ENCODE assay signal across 18 cellular contexts in genomic region chr9:16046713-16047112, GRCh38.
DNase-seq lines count a peak whose midpoint lies in the region; ATAC-seq and TF ChIP-seq lines count a peak whose summit lies in the region.
"Had no signal": no experiment of that assay in that cellular context is flagged by ENCODE, and none has a peak within 500 bp of the region (broad histone marks: within the 10 kb centered on the region; RNA-seq: fewer than 3 reads in every experiment).

No MANE protein-coding gene starts in this region.

- peaks cover 3% of the 10 kb centered on the region for H3K9me3 Mint-ChIP-seq in neural crest cell
- H3K9me3 Mint-ChIP-seq: T-helper 1 cell treated with Interleukin-12 subunit alpha and Interleukin-12 subunit beta and Interleukin-4 antibody, amounts not matched to agents 30 μg/mL and 1 μg/mL, for 36 hours had no signal

- in situ Hi-C loops in brain microvascular endothelial cell (cut with HindIII; ENCODE audit: low pct_ligation_motif_present, low sequenced_read_pairs), result no loop called here

- TF ChIP-seq CTCF in brain microvascular endothelial cell (IDR thresholded peaks at IDR 0.05; ENCODE audit: low read depth, low read length, missing control alignments), result no peak
- no peak for TF ChIP-seq CTCF in neural crest cell (conservative IDR thresholded peaks at IDR 0.05)

- no peaks in the 10 kb centered on the region for H3K36me3 ChIP-seq in brain microvascular endothelial cell (replicated peaks)
- H3K36me3 ChIP-seq: BE2C, SJSA1 had no signal

- ATAC-seq in GM18868 (IDR thresholded peaks at IDR 0.05; ENCODE audit: unreplicated experiment) (peak; percentile 56), HG03432 (IDR thresholded peaks at IDR 0.05; ENCODE audit: unreplicated experiment) (peak; percentile 50), HG03135 (IDR thresholded peaks at IDR 0.05; ENCODE audit: unreplicated experiment) (no peak)
- no peak for ATAC-seq in stimulated activated naive CD8-positive, alpha-beta T cell treated with anti-CD3 and anti-CD28 coated beads, Interleukin-15, Interleukin-2, amounts not matched to agents 100 U/mL and 50 U/mL, for 24 hours
- ATAC-seq: A549 had no signal

- no peak overlapping the region for H3K4me3 Mint-ChIP-seq in neural crest cell
- H3K4me3 Mint-ChIP-seq: T-helper 1 cell treated with Interleukin-12 subunit alpha and Interleukin-12 subunit beta and Interleukin-4 antibody, amounts not matched to agents 30 μg/mL and 1 μg/mL, for 36 hours had no signal

- no peak overlapping the region for H3K4me3 ChIP-seq in brain microvascular endothelial cell (ENCODE audit: low read depth, low read length)
- H3K4me3 ChIP-seq: A549, SJSA1 had no signal

- peaks cover 4% of the 10 kb centered on the region for H3K36me3 Mint-ChIP-seq in neural crest cell (ENCODE audit: low read depth)

- peaks cover 8% of the 10 kb centered on the region for H3K4me1 Mint-ChIP-seq in neural crest cell

- no peaks in the 10 kb centered on the region for H3K27me3 Mint-ChIP-seq in neural crest cell (ENCODE audit: low read depth)

- peak overlapping the region; percentile 12 for H3K27ac ChIP-seq in brain microvascular endothelial cell
- H3K27ac ChIP-seq: A549, KMS-11, SJSA1 had no signal

- DNase-seq in brain microvascular endothelial cell, result peak; percentile 29
- DNase-seq in neural crest cell (ENCODE audit: low read depth, low spot score), result no peak
- DNase-seq in stimulated activated naive CD8-positive, alpha-beta T cell treated with anti-CD3 and anti-CD28 coated beads, Interleukin-15, Interleukin-2, amounts not matched to agents 100 U/mL and 50 U/mL, for 24 hours, result no peak
- DNase-seq in NCI-H2196 treated with DMSO at 0.1 percent for 48 hours (lab: John Stamatoyannopoulos, UW; ENCODE audit: unreplicated experiment), result no peak
- DNase-seq: BE2C, EL, GF-D8, NCI-H1105 treated with DMSO at 0.1 percent for 48 hours, NCI-H2029 treated with DMSO at 0.1 percent for 48 hours, NCI-H526, OCI-M1 had no signal

- no peaks in the 10 kb centered on the region for H3K27me3 ChIP-seq in brain microvascular endothelial cell (replicated peaks)
- H3K27me3 ChIP-seq: BE2C, SJSA1 had no signal

- peak overlapping the region; percentile 55 for H3K27ac Mint-ChIP-seq in neural crest cell (ENCODE audit: unreplicated experiment)
- H3K27ac Mint-ChIP-seq: T-helper 1 cell treated with Interleukin-12 subunit alpha and Interleukin-12 subunit beta and Interleukin-4 antibody, amounts not matched to agents 30 μg/mL and 1 μg/mL, for 36 hours had no signal

Comparison
In these comparisons a context has a peak if more than half of its experiments do, and no peak if none do; other contexts are left out.
1. ATAC-seq: peak in GM18868 (single experiment) and HG03432 (single experiment); none in stimulated activated naive CD8-positive, alpha-beta T cell treated with anti-CD3 and anti-CD28 coated beads, Interleukin-15, Interleukin-2, amounts not matched to agents 100 U/mL and 50 U/mL, for 24 hours (single experiment) and HG03135 (single experiment).